1 cellular context compared by ENCODE assay signal in the genomic region with DNA sequence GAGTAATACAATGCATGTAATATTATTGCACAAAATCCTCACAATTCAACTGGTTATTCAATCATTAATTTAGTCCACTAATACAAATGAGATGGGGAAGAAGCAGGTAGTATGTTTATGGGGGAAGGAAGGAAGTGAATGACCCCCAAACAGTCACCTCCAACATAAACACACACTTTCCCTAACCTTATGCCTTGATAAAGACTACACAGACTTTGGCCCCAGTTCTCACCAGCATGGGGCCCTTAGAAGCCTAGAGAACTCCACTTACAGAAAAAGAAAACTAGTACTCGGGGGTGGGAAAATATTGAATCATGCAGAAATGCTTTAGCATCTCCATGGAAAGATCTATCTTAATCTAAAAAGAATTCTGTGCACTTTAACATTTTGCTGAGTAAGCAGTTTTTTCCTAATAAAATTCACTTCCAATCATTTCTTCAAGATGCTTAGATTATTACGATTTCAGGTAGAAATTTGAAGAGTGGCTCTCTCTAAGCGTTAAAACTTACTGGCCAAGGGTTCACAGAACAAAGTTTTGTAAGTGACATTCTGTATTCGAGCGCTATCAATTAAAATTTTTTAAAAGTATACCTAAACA.
TF ChIP-seq lines count a peak whose summit lies in the region.

No MANE protein-coding gene starts in this region.

TF ChIP-seq in K562, 482 proteins besides CTCF, POLR2A, EP300 and RAD21 (continued from another document):
- no peak for TF ChIP-seq ZNF217 (CRISPR knock-in tag; IDR thresholded peaks at IDR 0.05)
- TF ChIP-seq SMAD3 (CRISPR knock-in tag; conservative IDR thresholded peaks at IDR 0.05), result no peak
- TF ChIP-seq, protein P1, sequence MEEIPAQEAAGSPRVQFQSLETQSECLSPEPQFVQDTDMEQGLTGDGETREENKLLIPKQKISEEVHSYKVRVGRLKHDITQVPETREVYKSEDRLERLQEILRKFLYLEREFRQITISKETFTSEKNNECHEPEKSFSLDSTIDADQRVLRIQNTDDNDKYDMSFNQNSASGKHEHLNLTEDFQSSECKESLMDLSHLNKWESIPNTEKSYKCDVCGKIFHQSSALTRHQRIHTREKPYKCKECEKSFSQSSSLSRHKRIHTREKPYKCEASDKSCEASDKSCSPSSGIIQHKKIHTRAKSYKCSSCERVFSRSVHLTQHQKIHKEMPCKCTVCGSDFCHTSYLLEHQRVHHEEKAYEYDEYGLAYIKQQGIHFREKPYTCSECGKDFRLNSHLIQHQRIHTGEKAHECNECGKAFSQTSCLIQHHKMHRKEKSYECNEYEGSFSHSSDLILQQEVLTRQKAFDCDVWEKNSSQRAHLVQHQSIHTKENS (CRISPR knock-in tag; IDR thresholded peaks at IDR 0.05), result no peak
- TF ChIP-seq SLC30A9 (CRISPR knock-in tag; IDR thresholded peaks at IDR 0.05), result no peak
- TF ChIP-seq FOXJ3 (CRISPR knock-in tag; IDR thresholded peaks at IDR 0.05), result no peak
- no peak for TF ChIP-seq DPF2 (IDR thresholded peaks at IDR 0.05)
- no peak for TF ChIP-seq HNRNPK (IDR thresholded peaks at IDR 0.05; ENCODE audit: low read depth, low read length, poor library complexity, severe bottlenecking)
- TF ChIP-seq SRF (CRISPR knock-in tag; IDR thresholded peaks at IDR 0.05), result no peak
TF ChIP-seq in K562: peak in this region for 9.
